In the genomic region with DNA sequence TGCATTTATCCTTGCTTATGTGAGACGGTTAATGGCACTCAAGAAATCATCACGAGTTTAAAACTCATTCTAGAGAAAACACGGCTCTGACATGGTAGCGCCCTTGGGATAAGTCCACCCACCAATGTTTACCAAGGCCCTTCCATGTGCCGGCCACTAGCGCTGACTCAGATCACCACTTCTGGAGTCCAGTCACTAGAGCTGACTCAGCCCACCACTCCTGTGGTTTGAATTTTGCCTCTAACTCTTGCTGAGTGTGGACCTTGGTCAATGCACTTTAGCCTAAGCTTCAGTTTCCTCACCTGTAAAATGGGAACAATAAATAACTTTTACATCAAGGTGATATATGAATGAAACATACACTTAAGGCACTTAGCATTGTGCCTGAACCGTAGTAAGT, we compare ENCODE assay signal across 1 cellular context.
A peak's percentile ranks its signal among the peaks of the same experiment; 100 is the strongest.
TF ChIP-seq lines count a peak whose summit lies in the region.

No MANE protein-coding gene starts in this region.

TF ChIP-seq in HepG2, 621 proteins besides CTCF, POLR2A, EP300 and RAD21 (continued from another document and continues in another):
- TF ChIP-seq, protein P1, sequence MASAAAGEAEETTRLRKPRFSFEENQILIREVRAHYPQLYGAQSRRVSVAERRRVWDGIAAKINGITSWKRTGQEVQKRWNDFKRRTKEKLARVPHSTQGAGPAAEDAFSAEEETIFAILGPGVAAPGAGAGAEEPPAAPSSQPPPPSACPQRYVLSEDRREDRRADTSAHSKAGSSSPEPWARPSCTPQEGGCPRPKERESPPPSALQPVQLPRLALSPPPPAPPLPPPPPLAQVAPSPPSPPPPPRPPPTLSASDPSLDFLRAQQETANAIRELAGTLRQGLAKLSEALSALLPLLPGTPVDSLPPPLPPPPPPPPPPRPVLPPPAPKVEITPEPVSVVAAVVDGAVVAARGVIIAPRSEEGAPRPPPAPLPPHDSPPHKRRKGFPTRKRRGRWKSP (CRISPR knock-in tag; IDR thresholded peaks at IDR 0.05) = no peak
- no peak for TF ChIP-seq NKX3-1 (CRISPR knock-in tag; IDR thresholded peaks at IDR 0.05)
- peak; percentile 37; the same call in 1 of the 2 replicates for TF ChIP-seq RARA (CRISPR knock-in tag; IDR thresholded peaks at IDR 0.05)
- TF ChIP-seq ZNF282 (IDR thresholded peaks at IDR 0.05; ENCODE audit: partially characterized antibody) = no peak
- TF ChIP-seq MBD4 (IDR thresholded peaks at IDR 0.05; ENCODE audit: borderline replicate concordance, low read length) = no peak
- TF ChIP-seq, protein P2, sequence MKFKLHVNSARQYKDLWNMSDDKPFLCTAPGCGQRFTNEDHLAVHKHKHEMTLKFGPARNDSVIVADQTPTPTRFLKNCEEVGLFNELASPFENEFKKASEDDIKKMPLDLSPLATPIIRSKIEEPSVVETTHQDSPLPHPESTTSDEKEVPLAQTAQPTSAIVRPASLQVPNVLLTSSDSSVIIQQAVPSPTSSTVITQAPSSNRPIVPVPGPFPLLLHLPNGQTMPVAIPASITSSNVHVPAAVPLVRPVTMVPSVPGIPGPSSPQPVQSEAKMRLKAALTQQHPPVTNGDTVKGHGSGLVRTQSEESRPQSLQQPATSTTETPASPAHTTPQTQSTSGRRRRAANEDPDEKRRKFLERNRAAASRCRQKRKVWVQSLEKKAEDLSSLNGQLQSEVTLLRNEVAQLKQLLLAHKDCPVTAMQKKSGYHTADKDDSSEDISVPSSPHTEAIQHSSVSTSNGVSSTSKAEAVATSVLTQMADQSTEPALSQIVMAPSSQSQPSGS (CRISPR knock-in tag; IDR thresholded peaks at IDR 0.05) = no peak
- TF ChIP-seq, protein P3, sequence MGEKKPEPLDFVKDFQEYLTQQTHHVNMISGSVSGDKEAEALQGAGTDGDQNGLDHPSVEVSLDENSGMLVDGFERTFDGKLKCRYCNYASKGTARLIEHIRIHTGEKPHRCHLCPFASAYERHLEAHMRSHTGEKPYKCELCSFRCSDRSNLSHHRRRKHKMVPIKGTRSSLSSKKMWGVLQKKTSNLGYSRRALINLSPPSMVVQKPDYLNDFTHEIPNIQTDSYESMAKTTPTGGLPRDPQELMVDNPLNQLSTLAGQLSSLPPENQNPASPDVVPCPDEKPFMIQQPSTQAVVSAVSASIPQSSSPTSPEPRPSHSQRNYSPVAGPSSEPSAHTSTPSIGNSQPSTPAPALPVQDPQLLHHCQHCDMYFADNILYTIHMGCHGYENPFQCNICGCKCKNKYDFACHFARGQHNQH (CRISPR knock-in tag; IDR thresholded peaks at IDR 0.05) = peak; percentile 59; the same call in 1 of the 2 replicates
- no peak for TF ChIP-seq CBX5 (CRISPR knock-in tag; IDR thresholded peaks at IDR 0.05; ENCODE audit: borderline replicate concordance)
- no peak for TF ChIP-seq ZEB1 (IDR thresholded peaks at IDR 0.05; ENCODE audit: insufficient replicate concordance, low read depth)
- no peak for TF ChIP-seq SP1 (IDR thresholded peaks at IDR 0.05)
- no peak for TF ChIP-seq SP1 (CRISPR knock-in tag; IDR thresholded peaks at IDR 0.05)
- TF ChIP-seq ZNF563 (CRISPR knock-in tag; IDR thresholded peaks at IDR 0.05) = no peak
- TF ChIP-seq ZNF775 (CRISPR knock-in tag; IDR thresholded peaks at IDR 0.05; ENCODE audit: borderline replicate concordance) = no peak
- no peak for TF ChIP-seq BRCA1 (CRISPR knock-in tag; IDR thresholded peaks at IDR 0.05)
- no peak for TF ChIP-seq CREB1 (IDR thresholded peaks at IDR 0.05)
- TF ChIP-seq CREB1 (CRISPR knock-in tag; IDR thresholded peaks at IDR 0.05) = 0 out of 2 replicates have a peak, but pooled peaks have one; percentile 27
- no peak for TF ChIP-seq NFRKB (IDR thresholded peaks at IDR 0.05)
- peak; percentile 48; the same call in 1 of the 2 replicates for TF ChIP-seq KDM2A (CRISPR knock-in tag; IDR thresholded peaks at IDR 0.05; ENCODE audit: borderline replicate concordance, low read depth)
- no peak for TF ChIP-seq KDM5A (IDR thresholded peaks at IDR 0.05; ENCODE audit: borderline replicate concordance, low read length)
- TF ChIP-seq, protein P4, sequence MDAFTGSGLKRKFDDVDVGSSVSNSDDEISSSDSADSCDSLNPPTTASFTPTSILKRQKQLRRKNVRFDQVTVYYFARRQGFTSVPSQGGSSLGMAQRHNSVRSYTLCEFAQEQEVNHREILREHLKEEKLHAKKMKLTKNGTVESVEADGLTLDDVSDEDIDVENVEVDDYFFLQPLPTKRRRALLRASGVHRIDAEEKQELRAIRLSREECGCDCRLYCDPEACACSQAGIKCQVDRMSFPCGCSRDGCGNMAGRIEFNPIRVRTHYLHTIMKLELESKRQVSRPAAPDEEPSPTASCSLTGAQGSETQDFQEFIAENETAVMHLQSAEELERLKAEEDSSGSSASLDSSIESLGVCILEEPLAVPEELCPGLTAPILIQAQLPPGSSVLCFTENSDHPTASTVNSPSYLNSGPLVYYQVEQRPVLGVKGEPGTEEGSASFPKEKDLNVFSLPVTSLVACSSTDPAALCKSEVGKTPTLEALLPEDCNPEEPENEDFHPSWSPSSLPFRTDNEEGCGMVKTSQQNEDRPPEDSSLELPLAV (CRISPR knock-in tag; conservative IDR thresholded peaks at IDR 0.05; ENCODE audit: low read depth) = no peak
- no peak for TF ChIP-seq ZNF292 (CRISPR knock-in tag; IDR thresholded peaks at IDR 0.05; ENCODE audit: borderline replicate concordance, low read depth)
- no peak for TF ChIP-seq TOE1 (CRISPR knock-in tag; IDR thresholded peaks at IDR 0.05)
- TF ChIP-seq MIXL1 (CRISPR knock-in tag; IDR thresholded peaks at IDR 0.05) = peak; percentile 64; the same call in 1 of the 2 replicates
- 0 out of 2 replicates have a peak, but pooled peaks have one; percentile 15 for TF ChIP-seq ZNF441 (CRISPR knock-in tag; IDR thresholded peaks at IDR 0.05; ENCODE audit: borderline replicate concordance)
- peak; percentile 69; the same call in 1 of the 2 replicates for TF ChIP-seq MIER3 (CRISPR knock-in tag; IDR thresholded peaks at IDR 0.05; ENCODE audit: borderline replicate concordance)
- TF ChIP-seq HNRNPUL1 (IDR thresholded peaks at IDR 0.05; ENCODE audit: low read depth, low read length) = no peak
- TF ChIP-seq, protein P5, sequence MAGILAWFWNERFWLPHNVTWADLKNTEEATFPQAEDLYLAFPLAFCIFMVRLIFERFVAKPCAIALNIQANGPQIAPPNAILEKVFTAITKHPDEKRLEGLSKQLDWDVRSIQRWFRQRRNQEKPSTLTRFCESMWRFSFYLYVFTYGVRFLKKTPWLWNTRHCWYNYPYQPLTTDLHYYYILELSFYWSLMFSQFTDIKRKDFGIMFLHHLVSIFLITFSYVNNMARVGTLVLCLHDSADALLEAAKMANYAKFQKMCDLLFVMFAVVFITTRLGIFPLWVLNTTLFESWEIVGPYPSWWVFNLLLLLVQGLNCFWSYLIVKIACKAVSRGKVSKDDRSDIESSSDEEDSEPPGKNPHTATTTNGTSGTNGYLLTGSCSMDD (CRISPR knock-in tag; IDR thresholded peaks at IDR 0.05) = no peak
- TF ChIP-seq, protein P6, sequence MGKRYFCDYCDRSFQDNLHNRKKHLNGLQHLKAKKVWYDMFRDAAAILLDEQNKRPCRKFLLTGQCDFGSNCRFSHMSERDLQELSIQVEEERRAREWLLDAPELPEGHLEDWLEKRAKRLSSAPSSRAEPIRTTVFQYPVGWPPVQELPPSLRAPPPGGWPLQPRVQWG (CRISPR knock-in tag; IDR thresholded peaks at IDR 0.05; ENCODE audit: borderline replicate concordance, low read depth) = no peak
- TF ChIP-seq ZSCAN21 (CRISPR knock-in tag; IDR thresholded peaks at IDR 0.05; ENCODE audit: borderline replicate concordance) = no peak
- TF ChIP-seq MXI1 (IDR thresholded peaks at IDR 0.05; ENCODE audit: borderline replicate concordance, low read depth, low read length) = peak; percentile 82; the same call in 1 of the 3 replicates
- TF ChIP-seq, protein P7, sequence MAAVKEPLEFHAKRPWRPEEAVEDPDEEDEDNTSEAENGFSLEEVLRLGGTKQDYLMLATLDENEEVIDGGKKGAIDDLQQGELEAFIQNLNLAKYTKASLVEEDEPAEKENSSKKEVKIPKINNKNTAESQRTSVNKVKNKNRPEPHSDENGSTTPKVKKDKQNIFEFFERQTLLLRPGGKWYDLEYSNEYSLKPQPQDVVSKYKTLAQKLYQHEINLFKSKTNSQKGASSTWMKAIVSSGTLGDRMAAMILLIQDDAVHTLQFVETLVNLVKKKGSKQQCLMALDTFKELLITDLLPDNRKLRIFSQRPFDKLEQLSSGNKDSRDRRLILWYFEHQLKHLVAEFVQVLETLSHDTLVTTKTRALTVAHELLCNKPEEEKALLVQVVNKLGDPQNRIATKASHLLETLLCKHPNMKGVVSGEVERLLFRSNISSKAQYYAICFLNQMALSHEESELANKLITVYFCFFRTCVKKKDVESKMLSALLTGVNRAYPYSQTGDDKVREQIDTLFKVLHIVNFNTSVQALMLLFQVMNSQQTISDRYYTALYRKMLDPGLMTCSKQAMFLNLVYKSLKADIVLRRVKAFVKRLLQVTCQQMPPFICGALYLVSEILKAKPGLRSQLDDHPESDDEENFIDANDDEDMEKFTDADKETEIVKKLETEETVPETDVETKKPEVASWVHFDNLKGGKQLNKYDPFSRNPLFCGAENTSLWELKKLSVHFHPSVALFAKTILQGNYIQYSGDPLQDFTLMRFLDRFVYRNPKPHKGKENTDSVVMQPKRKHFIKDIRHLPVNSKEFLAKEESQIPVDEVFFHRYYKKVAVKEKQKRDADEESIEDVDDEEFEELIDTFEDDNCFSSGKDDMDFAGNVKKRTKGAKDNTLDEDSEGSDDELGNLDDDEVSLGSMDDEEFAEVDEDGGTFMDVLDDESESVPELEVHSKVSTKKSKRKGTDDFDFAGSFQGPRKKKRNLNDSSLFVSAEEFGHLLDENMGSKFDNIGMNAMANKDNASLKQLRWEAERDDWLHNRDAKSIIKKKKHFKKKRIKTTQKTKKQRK (IDR thresholded peaks at IDR 0.05; ENCODE audit: low read length) = no peak
- TF ChIP-seq, protein P8, sequence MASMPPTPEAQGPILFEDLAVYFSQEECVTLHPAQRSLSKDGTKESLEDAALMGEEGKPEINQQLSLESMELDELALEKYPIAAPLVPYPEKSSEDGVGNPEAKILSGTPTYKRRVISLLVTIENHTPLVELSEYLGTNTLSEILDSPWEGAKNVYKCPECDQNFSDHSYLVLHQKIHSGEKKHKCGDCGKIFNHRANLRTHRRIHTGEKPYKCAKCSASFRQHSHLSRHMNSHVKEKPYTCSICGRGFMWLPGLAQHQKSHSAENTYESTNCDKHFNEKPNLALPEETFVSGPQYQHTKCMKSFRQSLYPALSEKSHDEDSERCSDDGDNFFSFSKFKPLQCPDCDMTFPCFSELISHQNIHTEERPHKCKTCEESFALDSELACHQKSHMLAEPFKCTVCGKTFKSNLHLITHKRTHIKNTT (CRISPR knock-in tag; IDR thresholded peaks at IDR 0.05) = no peak
- TF ChIP-seq, protein P9, sequence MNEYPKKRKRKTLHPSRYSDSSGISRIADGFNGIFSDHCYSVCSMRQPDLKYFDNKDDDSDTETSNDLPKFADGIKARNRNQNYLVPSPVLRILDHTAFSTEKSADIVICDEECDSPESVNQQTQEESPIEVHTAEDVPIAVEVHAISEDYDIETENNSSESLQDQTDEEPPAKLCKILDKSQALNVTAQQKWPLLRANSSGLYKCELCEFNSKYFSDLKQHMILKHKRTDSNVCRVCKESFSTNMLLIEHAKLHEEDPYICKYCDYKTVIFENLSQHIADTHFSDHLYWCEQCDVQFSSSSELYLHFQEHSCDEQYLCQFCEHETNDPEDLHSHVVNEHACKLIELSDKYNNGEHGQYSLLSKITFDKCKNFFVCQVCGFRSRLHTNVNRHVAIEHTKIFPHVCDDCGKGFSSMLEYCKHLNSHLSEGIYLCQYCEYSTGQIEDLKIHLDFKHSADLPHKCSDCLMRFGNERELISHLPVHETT (CRISPR knock-in tag; conservative IDR thresholded peaks at IDR 0.05) = no peak
- TF ChIP-seq, protein P10, sequence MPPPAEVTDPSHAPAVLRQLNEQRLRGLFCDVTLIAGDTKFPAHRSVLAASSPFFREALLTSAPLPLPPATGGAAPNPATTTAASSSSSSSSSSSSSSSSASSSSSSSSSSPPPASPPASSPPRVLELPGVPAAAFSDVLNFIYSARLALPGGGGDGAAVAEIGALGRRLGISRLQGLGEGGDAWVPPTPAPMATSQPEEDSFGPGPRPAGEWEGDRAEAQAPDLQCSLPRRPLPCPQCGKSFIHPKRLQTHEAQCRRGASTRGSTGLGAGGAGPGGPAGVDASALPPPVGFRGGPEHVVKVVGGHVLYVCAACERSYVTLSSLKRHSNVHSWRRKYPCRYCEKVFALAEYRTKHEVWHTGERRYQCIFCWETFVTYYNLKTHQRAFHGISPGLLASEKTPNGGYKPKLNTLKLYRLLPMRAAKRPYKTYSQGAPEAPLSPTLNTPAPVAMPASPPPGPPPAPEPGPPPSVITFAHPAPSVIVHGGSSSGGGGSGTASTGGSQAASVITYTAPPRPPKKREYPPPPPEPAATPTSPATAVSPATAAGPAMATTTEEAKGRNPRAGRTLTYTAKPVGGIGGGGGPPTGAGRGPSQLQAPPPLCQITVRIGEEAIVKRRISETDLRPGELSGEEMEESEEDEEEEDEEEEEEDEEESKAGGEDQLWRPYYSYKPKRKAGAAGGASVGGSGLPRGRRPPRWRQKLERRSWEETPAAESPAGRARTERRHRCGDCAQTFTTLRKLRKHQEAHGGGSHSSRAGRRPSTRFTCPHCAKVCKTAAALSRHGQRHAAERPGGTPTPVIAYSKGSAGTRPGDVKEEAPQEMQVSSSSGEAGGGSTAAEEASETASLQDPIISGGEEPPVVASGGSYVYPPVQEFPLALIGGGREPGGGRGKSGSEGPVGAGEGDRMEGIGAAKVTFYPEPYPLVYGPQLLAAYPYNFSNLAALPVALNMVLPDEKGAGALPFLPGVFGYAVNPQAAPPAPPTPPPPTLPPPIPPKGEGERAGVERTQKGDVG (CRISPR knock-in tag; IDR thresholded peaks at IDR 0.05; ENCODE audit: borderline replicate concordance) = no peak
- TF ChIP-seq ZNF816 (CRISPR knock-in tag; IDR thresholded peaks at IDR 0.05; ENCODE audit: borderline replicate concordance) = no peak
- 0 out of 2 replicates have a peak, but pooled peaks have one; percentile 32 for TF ChIP-seq ZKSCAN1 (IDR thresholded peaks at IDR 0.05; ENCODE audit: low read length)
- no peak for TF ChIP-seq SMARCE1 (IDR thresholded peaks at IDR 0.05; ENCODE audit: borderline replicate concordance)
- TF ChIP-seq RFXANK (CRISPR knock-in tag; IDR thresholded peaks at IDR 0.05) = no peak
- TF ChIP-seq ARNT2 (CRISPR knock-in tag; IDR thresholded peaks at IDR 0.05; ENCODE audit: low read depth) = no peak
- no peak for TF ChIP-seq ETV6 (CRISPR knock-in tag; conservative IDR thresholded peaks at IDR 0.05)
- peak; percentile 50; the same call in 1 of the 2 replicates for TF ChIP-seq SALL1 (CRISPR knock-in tag; IDR thresholded peaks at IDR 0.05)
- TF ChIP-seq, protein P11, sequence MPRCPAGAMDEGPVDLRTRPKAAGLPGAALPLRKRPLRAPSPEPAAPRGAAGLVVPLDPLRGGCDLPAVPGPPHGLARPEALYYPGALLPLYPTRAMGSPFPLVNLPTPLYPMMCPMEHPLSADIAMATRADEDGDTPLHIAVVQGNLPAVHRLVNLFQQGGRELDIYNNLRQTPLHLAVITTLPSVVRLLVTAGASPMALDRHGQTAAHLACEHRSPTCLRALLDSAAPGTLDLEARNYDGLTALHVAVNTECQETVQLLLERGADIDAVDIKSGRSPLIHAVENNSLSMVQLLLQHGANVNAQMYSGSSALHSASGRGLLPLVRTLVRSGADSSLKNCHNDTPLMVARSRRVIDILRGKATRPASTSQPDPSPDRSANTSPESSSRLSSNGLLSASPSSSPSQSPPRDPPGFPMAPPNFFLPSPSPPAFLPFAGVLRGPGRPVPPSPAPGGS (CRISPR knock-in tag; IDR thresholded peaks at IDR 0.05) = no peak
- no peak for TF ChIP-seq ZNF333 (CRISPR knock-in tag; IDR thresholded peaks at IDR 0.05; ENCODE audit: borderline replicate concordance)
- no peak for TF ChIP-seq KMT2B (CRISPR knock-in tag; IDR thresholded peaks at IDR 0.05)
- TF ChIP-seq RCOR2 (CRISPR knock-in tag; IDR thresholded peaks at IDR 0.05) = peak; percentile 99
- no peak for TF ChIP-seq MAF1 (CRISPR knock-in tag; IDR thresholded peaks at IDR 0.05; ENCODE audit: borderline replicate concordance)
- TF ChIP-seq ZFP1 (CRISPR knock-in tag; IDR thresholded peaks at IDR 0.05) = no peak
- no peak for TF ChIP-seq ZNF230 (CRISPR knock-in tag; IDR thresholded peaks at IDR 0.05)
